20 cellular contexts compared by ENCODE assay signal in the genomic region with DNA sequence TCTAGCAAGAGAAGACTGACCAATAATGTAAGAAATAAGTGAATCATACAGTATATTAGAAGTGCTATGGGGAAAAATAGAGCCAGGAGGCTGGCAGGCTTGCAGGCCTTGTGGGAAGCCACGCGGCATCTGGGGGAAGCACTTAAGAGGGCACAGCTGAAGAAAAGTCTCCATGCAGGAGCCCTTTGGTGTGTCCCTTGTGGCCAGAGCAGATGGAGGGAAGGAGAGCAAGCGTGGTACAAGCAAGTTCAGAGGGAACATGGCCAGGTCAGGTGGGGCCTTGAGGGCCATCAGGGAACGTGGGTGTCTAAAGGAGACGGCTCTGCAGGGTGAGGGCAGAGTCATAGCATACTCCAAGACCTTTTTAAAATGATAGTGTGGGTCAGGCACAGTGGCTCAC. TPM values are rescaled to one million over a fixed set of nuclear protein-coding genes. Genes with fewer than 3 reads are reported as not detected.
A peak's percentile ranks its signal among the peaks of the same experiment; 100 is the strongest.
DNase-seq lines count a peak whose midpoint lies in the region; ATAC-seq lines count a peak whose summit lies in the region.
"Had no signal": no experiment of that assay in that cellular context is flagged by ENCODE, and none has a peak within 500 bp of the region (broad histone marks: within the 10 kb centered on the region; RNA-seq: fewer than 3 reads in every experiment).

No MANE protein-coding gene starts in this region.

- no peak overlapping the region for H2BK120ac ChIP-seq in neuronal stem cell (ENCODE audit: low read depth, low read length)

- no peak overlapping the region for H2BK5ac ChIP-seq in neuronal stem cell (ENCODE audit: low read length)

- no peak overlapping the region for H3K23ac ChIP-seq in neuronal stem cell (ENCODE audit: low read depth, low read length, poor library complexity)

- no peaks in the 10 kb centered on the region for H3K36me3 ChIP-seq in neuronal stem cell (replicated peaks in 1 of 2; ENCODE audit: control insufficient read depth in 2 of 2, insufficient read depth in 2 of 2, low read length in 2 of 2)
- H3K36me3 ChIP-seq: SJCRH30 had no signal

- H3K4me3 ChIP-seq in neuronal stem cell (ENCODE audit: low read length in 2 of 2) = peak overlapping the region in 1 of 2 donors; percentile 56
- H3K4me3 ChIP-seq: SJCRH30 had no signal

- DNase-seq in COLO829 (ENCODE audit: low spot score) (peak; percentile 42), NCI-H2171 (lab: John Stamatoyannopoulos, UW) (peak; percentile 68), neuronal stem cell (ENCODE audit: low spot score) (no peak), nucleus accumbens (lab: John Stamatoyannopoulos, UW) (no peak), G401 (ENCODE audit: low spot score) (no peak)
- DNase-seq: CD4-positive, alpha-beta T cell; EL; Karpas-422; MV-4-11; NCI-H1105 treated with DMSO at 0.1 percent for 48 hours; NCI-H2029 treated with DMSO at 0.1 percent for 48 hours; NCI-H226; NCI-H526; OCI-M1; SJCRH30 had no signal

- no peaks in the 10 kb centered on the region for H3K4me1 ChIP-seq in neuronal stem cell (ENCODE audit: control insufficient read depth in 2 of 2, insufficient read depth in 1 of 2, low read depth in 1 of 2, low read length in 2 of 2)
- H3K4me1 ChIP-seq: SJCRH30 had no signal

- H3K14ac ChIP-seq in neuronal stem cell (ENCODE audit: low read length) = no peak overlapping the region

- in situ Hi-C loops in G401 (cut with HindIII; ENCODE audit: low sequenced_read_pairs) = no loop called here

- peaks cover 4% of the 10 kb centered on the region for H3K27me3 Mint-ChIP-seq in dendritic cell treated with granulocyte-macrophage colony-stimulating factor and Interleukin-4, amounts not matched to agents 40 ng/mL and 50 ng/mL, for 4 days
- H3K27me3 Mint-ChIP-seq: CD4-positive, alpha-beta T cell had no signal

- H3K9me3 Mint-ChIP-seq in dendritic cell treated with granulocyte-macrophage colony-stimulating factor and Interleukin-4, amounts not matched to agents 40 ng/mL and 50 ng/mL, for 4 days = peaks cover 8% of the 10 kb centered on the region
- H3K9me3 Mint-ChIP-seq: CD4-positive, alpha-beta T cell had no signal

- no peak overlapping the region for H2AFZ ChIP-seq in neuronal stem cell (ENCODE audit: low read length)

- H2BK15ac ChIP-seq in neuronal stem cell (ENCODE audit: low read length) = no peak overlapping the region

- peak overlapping the region; percentile 62 for H3K18ac ChIP-seq in neuronal stem cell (ENCODE audit: low read length)

- H4K8ac ChIP-seq in neuronal stem cell (ENCODE audit: low read depth, low read length) = no peak overlapping the region

- no CpG with 5 or more reads among the region's 5 CpGs for WGBS in neuronal stem cell (ENCODE audit: extremely low coverage in 2 of 2, insufficient read length in 2 of 2, insufficient replicate concordance in 1 of 2), 2 donors

- H3K27me3 ChIP-seq in neuronal stem cell (ENCODE audit: control insufficient read depth in 3 of 3, insufficient read depth in 3 of 3, low read depth in 1 of 3, low read length in 3 of 3) = peaks cover 0 to 3% (median 0%) of the 10 kb centered on the region in 3 experiments
- H3K27me3 ChIP-seq: SJCRH30 had no signal

- H3K9me3 ChIP-seq in neuronal stem cell (replicated peaks in 1 of 2; ENCODE audit: control insufficient read depth in 2 of 2, insufficient read depth in 1 of 2, low read depth in 1 of 2, low read length in 2 of 2) = peaks cover 0 to 10% of the 10 kb centered on the region in 2 donors

- intact Hi-C loops in dendritic cell treated with granulocyte-macrophage colony-stimulating factor and Interleukin-4, amounts not matched to agents 40 ng/mL and 50 ng/mL, for 4 days (cut with micrococcal nuclease) = no loop called here

- H3K27ac Mint-ChIP-seq in dendritic cell treated with granulocyte-macrophage colony-stimulating factor and Interleukin-4, amounts not matched to agents 40 ng/mL and 50 ng/mL, for 4 days = peak overlapping the region; percentile 14
- H3K27ac Mint-ChIP-seq: CD4-positive, alpha-beta T cell had no signal

- H3K79me1 ChIP-seq in neuronal stem cell (ENCODE audit: low read depth, low read length) = no peaks in the 10 kb centered on the region

- no peak overlapping the region for H3K4me2 ChIP-seq in neuronal stem cell (ENCODE audit: insufficient read depth, low read length, poor library complexity, severe bottlenecking)

- H3K4me1 Mint-ChIP-seq in dendritic cell treated with granulocyte-macrophage colony-stimulating factor and Interleukin-4, amounts not matched to agents 40 ng/mL and 50 ng/mL, for 4 days (ENCODE audit: low read depth) = no peaks in the 10 kb centered on the region

- H3K4me3 Mint-ChIP-seq in dendritic cell treated with granulocyte-macrophage colony-stimulating factor and Interleukin-4, amounts not matched to agents 40 ng/mL and 50 ng/mL, for 4 days = no peak overlapping the region
- H3K4me3 Mint-ChIP-seq: CD4-positive, alpha-beta T cell had no signal

- no peak overlapping the region for H2BK12ac ChIP-seq in neuronal stem cell (ENCODE audit: low read length)

- no peak overlapping the region for H3K27ac ChIP-seq in neuronal stem cell (replicated peaks; ENCODE audit: low read length)
- H3K27ac ChIP-seq: SJCRH30 had no signal

- no peak overlapping the region for H4K91ac ChIP-seq in neuronal stem cell (ENCODE audit: low read depth, low read length, poor library complexity)

- H3K4ac ChIP-seq in neuronal stem cell (ENCODE audit: low read length) = no peak overlapping the region

- H3K36me3 Mint-ChIP-seq in dendritic cell treated with granulocyte-macrophage colony-stimulating factor and Interleukin-4, amounts not matched to agents 40 ng/mL and 50 ng/mL, for 4 days (ENCODE audit: low read depth) = no peaks in the 10 kb centered on the region

- ATAC-seq in HG02798 (IDR thresholded peaks at IDR 0.05; ENCODE audit: poor library complexity, unreplicated experiment) = no peak

- H2AK5ac ChIP-seq in neuronal stem cell (ENCODE audit: low read depth, low read length) = no peak overlapping the region

- H3K9ac ChIP-seq in neuronal stem cell (ENCODE audit: low read depth, low read length, poor library complexity) = peak overlapping the region; percentile 22

RNA-seq across cellular contexts. Expression of gene LRRC74A, which starts 51.7 kb away (rescaled TPM):
- not detected for polyA plus RNA-seq in neuronal stem cell (2013, experiment 1 of 2)
- not detected for polyA plus RNA-seq in neuronal stem cell (2013, experiment 2 of 2)
- total RNA-seq in G401 (2014; rRNA removed; shearing (Covaris generic)) = not detected in 2 replicates
- total RNA-seq: CD4-positive, alpha-beta T cell; H4; M059J; SJCRH30 had no signal
- polyA plus RNA-seq: BJ had no signal

Comparison
In these comparisons a context has a peak if more than half of its experiments do, and no peak if none do; other contexts are left out.
1. DNase-seq: peak in COLO829 (single experiment) and NCI-H2171 (single experiment); none in neuronal stem cell (single experiment), nucleus accumbens (0 of 56) and G401 (single experiment).